Comparison of ENCODE assay signal across 11 cellular contexts in genomic region chr16:661184-661821, GRCh38. TPM values are rescaled to one million over a fixed set of nuclear protein-coding genes. Genes with fewer than 3 reads are reported as not detected.
DNase-seq lines count a peak whose midpoint lies in the region; ATAC-seq and TF ChIP-seq lines count a peak whose summit lies in the region.
"Had no signal": no experiment of that assay in that cellular context is flagged by ENCODE, and none has a peak within 500 bp of the region (broad histone marks: within the 10 kb centered on the region; RNA-seq: fewer than 3 reads in every experiment).

No MANE protein-coding gene starts in this region.

- peaks cover 12% of the 10 kb centered on the region for H3K4me1 ChIP-seq in DOHH2 (ENCODE audit: control insufficient read depth, low read length)

- H3K4me3 ChIP-seq in DOHH2 (ENCODE audit: low read length) (peak overlapping the region; percentile 30; the same call in 1 of the 2 replicates), brain microvascular endothelial cell (ENCODE audit: low read depth, low read length) (peak overlapping the region; percentile 15)

- H3K9me2 ChIP-seq in DOHH2 (replicated peaks; ENCODE audit: control insufficient read depth, low read length) = no peaks in the 10 kb centered on the region

- in situ Hi-C loops in brain microvascular endothelial cell (cut with HindIII; ENCODE audit: low pct_ligation_motif_present, low sequenced_read_pairs) = no loop called here

- H4K20me1 ChIP-seq in DOHH2 (ENCODE audit: control insufficient read depth, insufficient read depth, low read depth, low read length) = no peaks in the 10 kb centered on the region

- H3F3A ChIP-seq in DOHH2 (ENCODE audit: control insufficient read depth, insufficient read depth) = no peaks in the 10 kb centered on the region

- peak overlapping the region; percentile 29 for H3K4me3 Mint-ChIP-seq in osteocyte (ENCODE audit: unreplicated experiment)
- H3K4me3 Mint-ChIP-seq: T-helper 17 cell had no signal

- no peaks in the 10 kb centered on the region for H3K9me3 Mint-ChIP-seq in osteocyte (ENCODE audit: unreplicated experiment)

- no peaks in the 10 kb centered on the region for H3K79me2 ChIP-seq in DOHH2 (ENCODE audit: control insufficient read depth, low read length)

- H3K36me3 Mint-ChIP-seq in osteocyte (ENCODE audit: unreplicated experiment) = peaks cover 2% of the 10 kb centered on the region

- H3K27me3 ChIP-seq in DOHH2 (ENCODE audit: control insufficient read depth, low read length) = no peaks in the 10 kb centered on the region
- no peaks in the 10 kb centered on the region for H3K27me3 ChIP-seq in brain microvascular endothelial cell (replicated peaks)

- no peaks in the 10 kb centered on the region for H3K27me3 Mint-ChIP-seq in osteocyte (ENCODE audit: unreplicated experiment)
- H3K27me3 Mint-ChIP-seq: T-helper 17 cell had no signal

- peak; percentile 27 for TF ChIP-seq CTCF in DOHH2 (IDR thresholded peaks at IDR 0.05; ENCODE audit: low read depth, low read length, poor library complexity, severe bottlenecking)
- TF ChIP-seq CTCF in brain microvascular endothelial cell (IDR thresholded peaks at IDR 0.05; ENCODE audit: low read depth, low read length, missing control alignments) = peak; percentile 2
- TF ChIP-seq CTCF in osteocyte (IDR thresholded peaks at IDR 0.05) = no peak

- no peak for DNase-seq in brain microvascular endothelial cell
- no peak for DNase-seq in osteocyte (ENCODE audit: extremely low spot score, unreplicated experiment)
- no peak for DNase-seq in caudate nucleus (lab: John Stamatoyannopoulos, UW)
- DNase-seq: DMS79, NCI-H1694 treated with DMSO at 0.1 percent for 48 hours had no signal

- ATAC-seq in HG03196 (IDR thresholded peaks at IDR 0.05; ENCODE audit: unreplicated experiment) = peak; percentile 14
- no peak for ATAC-seq in HG03571 (IDR thresholded peaks at IDR 0.05; ENCODE audit: unreplicated experiment)
- ATAC-seq in GM18520 (IDR thresholded peaks at IDR 0.05; ENCODE audit: unreplicated experiment) = no peak
- no peak for ATAC-seq in GM18498 (IDR thresholded peaks at IDR 0.05; ENCODE audit: unreplicated experiment)

- H3K27ac ChIP-seq in DOHH2 (ENCODE audit: low read depth, low read length) = no peak overlapping the region
- H3K27ac ChIP-seq in brain microvascular endothelial cell = no peak overlapping the region
- no peak overlapping the region for H3K27ac ChIP-seq in caudate nucleus (ENCODE audit: low read depth, low read length)

- H3K36me3 ChIP-seq in DOHH2 (ENCODE audit: control insufficient read depth, low read length) (peaks cover 64% of the 10 kb centered on the region), brain microvascular endothelial cell (replicated peaks) (peaks cover 8% of the 10 kb centered on the region)

- H3K4me2 ChIP-seq in DOHH2 (ENCODE audit: low read length) = peak overlapping the region; percentile 38; the same call in 1 of the 2 replicates

- peak overlapping the region; percentile 57 for H3K27ac Mint-ChIP-seq in osteocyte (ENCODE audit: unreplicated experiment)
- H3K27ac Mint-ChIP-seq: T-helper 17 cell had no signal

- H3K4me1 Mint-ChIP-seq in osteocyte (ENCODE audit: unreplicated experiment) = peaks cover 5% of the 10 kb centered on the region

- no peaks in the 10 kb centered on the region for H3K9me3 ChIP-seq in DOHH2 (ENCODE audit: control insufficient read depth, insufficient read depth, low read length)

RNA-seq across cellular contexts. Expression of gene RHOT2, which starts 6.6 kb away (rescaled TPM):
- total RNA-seq in osteocyte = 125 and 126 TPM in 2 replicates

RNA-seq across cellular contexts. Expression of gene WDR90, which starts 12.1 kb away (rescaled TPM):
- total RNA-seq in osteocyte = 28.2 and 38.9 TPM in 2 replicates

RNA-seq across cellular contexts. Expression of gene RHBDL1, which starts 14.2 kb away (rescaled TPM):
- total RNA-seq in osteocyte = 3.6 and 5.4 TPM in 2 replicates

RNA-seq across cellular contexts. Expression of gene STUB1, which starts 18.9 kb away (rescaled TPM):
- total RNA-seq in osteocyte = 109 and 116 TPM in 2 replicates

RNA-seq across cellular contexts. Expression of gene MCRIP2, which starts 19.7 kb away (rescaled TPM):
- 11.3 and 14.8 TPM in 2 replicates for total RNA-seq in osteocyte
